Comparison of ENCODE assay signal across 2 cellular contexts in the genomic region with DNA sequence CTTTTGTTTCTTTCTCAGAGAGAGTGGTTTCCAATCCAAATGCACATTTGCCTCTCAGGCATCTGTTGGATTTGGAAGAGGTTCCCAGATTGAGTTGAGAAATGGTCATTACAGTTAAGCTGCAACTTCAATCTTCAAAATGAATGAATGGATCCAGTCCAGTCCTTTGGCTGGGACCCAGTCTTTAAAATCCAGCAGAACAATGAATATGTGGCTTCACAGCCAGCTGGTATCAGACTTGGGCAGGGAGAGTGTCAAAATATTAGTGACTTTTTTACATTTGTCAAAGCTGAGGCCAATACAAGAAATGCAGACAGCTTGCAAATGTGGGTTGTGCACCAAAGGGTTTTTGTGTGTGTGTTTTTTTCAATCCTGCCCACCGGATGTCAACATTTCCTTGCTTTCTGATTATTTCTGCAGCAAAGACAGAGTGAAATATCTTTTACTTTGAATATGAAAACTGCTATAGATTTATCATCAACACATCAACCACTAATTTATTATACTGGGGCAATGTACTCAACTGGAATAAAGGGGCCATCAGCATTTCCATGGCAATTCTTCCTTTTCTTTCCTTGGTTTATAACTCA.
TF ChIP-seq lines count a peak whose summit lies in the region.

No MANE protein-coding gene starts in this region.

TF ChIP-seq in H1, 55 proteins besides CTCF, POLR2A, EP300 and RAD21:
- TF ChIP-seq SP2 (IDR thresholded peaks at IDR 0.05; ENCODE audit: low read length), result no peak
- no peak for TF ChIP-seq YY1 (IDR thresholded peaks at IDR 0.05; ENCODE audit: low read depth, low read length)
- TF ChIP-seq ZNF274 (IDR thresholded peaks at IDR 0.05; ENCODE audit: borderline replicate concordance, extremely low read depth, low read length), result no peak
- no peak for TF ChIP-seq RBBP5 (IDR thresholded peaks at IDR 0.05; ENCODE audit: borderline replicate concordance, low read depth, low read length)
- TF ChIP-seq TAF7 (optimal IDR thresholded peaks at IDR 0.05; ENCODE audit: borderline replicate concordance, low read depth, low read length), result no peak
- no peak for TF ChIP-seq SUZ12 (IDR thresholded peaks at IDR 0.05; ENCODE audit: low read length)
- TF ChIP-seq SP4 (IDR thresholded peaks at IDR 0.05; ENCODE audit: low read length), result no peak
- no peak for TF ChIP-seq ATF2 (IDR thresholded peaks at IDR 0.05; ENCODE audit: low read length)
- no peak for TF ChIP-seq GABPA (IDR thresholded peaks at IDR 0.05; ENCODE audit: borderline replicate concordance, insufficient read depth, low read length)
- no peak for TF ChIP-seq KDM4A (IDR thresholded peaks at IDR 0.05; ENCODE audit: low read depth, low read length, severe bottlenecking)
- no peak for TF ChIP-seq SIX5 (IDR thresholded peaks at IDR 0.05; ENCODE audit: low read depth, low read length)
- TF ChIP-seq BACH1 (IDR thresholded peaks at IDR 0.05; ENCODE audit: low read length), result no peak
- TF ChIP-seq JUN (IDR thresholded peaks at IDR 0.05; ENCODE audit: low read depth, low read length), result no peak
- TF ChIP-seq CBX8 (IDR thresholded peaks at IDR 0.05; ENCODE audit: borderline replicate concordance, low read depth, low read length), result no peak
- TF ChIP-seq FOSL1 (IDR thresholded peaks at IDR 0.05; ENCODE audit: insufficient read depth, low read depth, low read length), result no peak
- no peak for TF ChIP-seq KDM5A (IDR thresholded peaks at IDR 0.05; ENCODE audit: low read length)

TF ChIP-seq in GM23338, 12 proteins besides CTCF, POLR2A, EP300 and RAD21:
- TF ChIP-seq ZNF331 (CRISPR knock-in tag; IDR thresholded peaks at IDR 0.05; ENCODE audit: low read depth), result no peak
- TF ChIP-seq, protein P1, sequence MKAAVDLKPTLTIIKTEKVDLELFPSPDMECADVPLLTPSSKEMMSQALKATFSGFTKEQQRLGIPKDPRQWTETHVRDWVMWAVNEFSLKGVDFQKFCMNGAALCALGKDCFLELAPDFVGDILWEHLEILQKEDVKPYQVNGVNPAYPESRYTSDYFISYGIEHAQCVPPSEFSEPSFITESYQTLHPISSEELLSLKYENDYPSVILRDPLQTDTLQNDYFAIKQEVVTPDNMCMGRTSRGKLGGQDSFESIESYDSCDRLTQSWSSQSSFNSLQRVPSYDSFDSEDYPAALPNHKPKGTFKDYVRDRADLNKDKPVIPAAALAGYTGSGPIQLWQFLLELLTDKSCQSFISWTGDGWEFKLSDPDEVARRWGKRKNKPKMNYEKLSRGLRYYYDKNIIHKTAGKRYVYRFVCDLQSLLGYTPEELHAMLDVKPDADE (IDR thresholded peaks at IDR 0.05), result no peak
- no peak for TF ChIP-seq EZH2phosphoT487 (IDR thresholded peaks at IDR 0.05; ENCODE audit: unreplicated experiment)
- no peak for TF ChIP-seq POLR2AphosphoS5 (IDR thresholded peaks at IDR 0.05; ENCODE audit: low read depth)
- TF ChIP-seq STAT1 (IDR thresholded peaks at IDR 0.05; ENCODE audit: unreplicated experiment), result no peak
